ENCODE assay signal across 20 cellular contexts in genomic region chr16:15521390-15521757, GRCh38.
DNase-seq lines count a peak whose midpoint lies in the region; ATAC-seq and TF ChIP-seq lines count a peak whose summit lies in the region.
"Had no signal": no experiment of that assay in that cellular context is flagged by ENCODE, and none has a peak within 500 bp of the region (broad histone marks: within the 10 kb centered on the region; RNA-seq: fewer than 3 reads in every experiment).

No MANE protein-coding gene starts in this region.

- TF ChIP-seq EP300 in esophagus muscularis mucosa (IDR thresholded peaks at IDR 0.05) (no peak), upper lobe of left lung (IDR thresholded peaks at IDR 0.05) (no peak)

- intact Hi-C loops in left ventricle myocardium superior (cut with micrococcal nuclease) (no loop called here), esophagus muscularis mucosa (cut with DNase I) (no loop called here), lower leg skin (cut with DNase I; ENCODE audit: low total_unique reads) (no loop called here)

- TF ChIP-seq CTCF in cardiac muscle cell (IDR thresholded peaks at IDR 0.05; ENCODE audit: low read depth, low read length) (no peak), esophagus muscularis mucosa (IDR thresholded peaks at IDR 0.05) (no peak), upper lobe of left lung (IDR thresholded peaks at IDR 0.05) (no peak), lower leg skin (IDR thresholded peaks at IDR 0.05) (no peak)

- H3K4me3 ChIP-seq in cardiac muscle cell (no peak overlapping the region), esophagus muscularis mucosa (no peak overlapping the region), muscle layer of duodenum (ENCODE audit: low read depth in 1 of 2, low read length in 2 of 2) (no peak overlapping the region), upper lobe of left lung (no peak overlapping the region), lower leg skin (ENCODE audit: low read depth, poor library complexity, severe bottlenecking) (no peak overlapping the region)
- H3K4me3 ChIP-seq: GM23338, pancreas, SK-N-MC, skin epidermis, thyroid gland had no signal

- H3K4me1 ChIP-seq in cardiac muscle cell (ENCODE audit: low read depth) (no peaks in the 10 kb centered on the region), esophagus muscularis mucosa (peaks cover 13 to 71% (median 70%) of the 10 kb centered on the region in 4 donors), muscle layer of duodenum (ENCODE audit: control insufficient read depth in 1 of 2, insufficient read depth in 2 of 2, low read length in 2 of 2) (peaks cover 27 to 34% of the 10 kb centered on the region in 2 donors), upper lobe of left lung (peaks cover 42 to 52% (median 48%) of the 10 kb centered on the region in 4 donors)

- H3K9me3 ChIP-seq in cardiac muscle cell (ENCODE audit: low read depth) (no peaks in the 10 kb centered on the region), esophagus muscularis mucosa (peaks cover 0 to 4% (median 0%) of the 10 kb centered on the region in 4 donors), muscle layer of duodenum (ENCODE audit: control insufficient read depth in 1 of 2, low read length in 2 of 2) (no peaks in the 10 kb centered on the region), upper lobe of left lung (no peaks in the 10 kb centered on the region)
- H3K9me3 ChIP-seq: pancreas, thyroid gland had no signal

- H3K27me3 ChIP-seq in cardiac muscle cell (no peaks in the 10 kb centered on the region), esophagus muscularis mucosa (no peaks in the 10 kb centered on the region), muscle layer of duodenum (ENCODE audit: low read depth, low read length) (no peaks in the 10 kb centered on the region), upper lobe of left lung (no peaks in the 10 kb centered on the region)
- H3K27me3 ChIP-seq: pancreas, thyroid gland had no signal

- H3K27ac ChIP-seq in cardiac muscle cell (peak overlapping the region; percentile 12), esophagus muscularis mucosa (replicated peaks in 1 of 4) (peak overlapping the region; percentile 72 to 84 (median 78)), muscle layer of duodenum (ENCODE audit: low read length) (peak overlapping the region; percentile 7), upper lobe of left lung (peak overlapping the region in 3 of 4 donors; percentile 12 to 30 (median 24))
- H3K27ac ChIP-seq: pancreas, SK-N-MC, thyroid gland had no signal

- DNase-seq in cardiac muscle cell (ENCODE audit: low read depth in 1 of 2, low spot score in 1 of 2) (no peak), left ventricle myocardium superior (no peak), esophagus muscularis mucosa (ENCODE audit: extremely low spot score) (no peak), upper lobe of left lung (no peak), lower leg skin (ENCODE audit: low spot score in 2 of 2) (no peak), NCI-H1048 (lab: John Stamatoyannopoulos, UW) (no peak)
- DNase-seq: activated gamma-delta T cell treated with Interleukin-2 at 50 U/mL for 16 hours; C1 segment of cervical spinal cord; glutamatergic neuron; NCI-H1417; NCI-H748 treated with DMSO at 0.1 percent for 48 hours; pancreas; stimulated activated CD4-positive, alpha-beta T cell treated with anti-CD3 and anti-CD28 coated beads, Interleukin-4, amount 100 ng/mL, for 4 hours; stimulated activated CD8-positive, alpha-beta memory T cell treated with anti-CD3 and anti-CD28 coated beads, Interleukin-4, amount 100 ng/mL, for 48 hours; thyroid gland had no signal

- TF ChIP-seq POLR2A in esophagus muscularis mucosa (IDR thresholded peaks at IDR 0.05; ENCODE audit: low read depth), result no peak
- TF ChIP-seq POLR2A in upper lobe of left lung (IDR thresholded peaks at IDR 0.05), result no peak
- TF ChIP-seq POLR2A in lower leg skin (IDR thresholded peaks at IDR 0.05), result no peak

- H3K36me3 ChIP-seq in cardiac muscle cell (no peaks in the 10 kb centered on the region), esophagus muscularis mucosa (peaks cover 0 to 6% (median 0%) of the 10 kb centered on the region in 4 donors), muscle layer of duodenum (ENCODE audit: control insufficient read depth in 1 of 2, insufficient read depth in 2 of 2, low read length in 2 of 2) (peaks cover 0 to 4% of the 10 kb centered on the region in 2 donors), upper lobe of left lung (no peaks in the 10 kb centered on the region)
- H3K36me3 ChIP-seq: pancreas, thyroid gland had no signal

- ATAC-seq in left ventricle myocardium superior, result no peak
- ATAC-seq in upper lobe of left lung (ENCODE audit: low FRiP score in 2 of 2), result no peak
- ATAC-seq in GM18519 (IDR thresholded peaks at IDR 0.05; ENCODE audit: low FRiP score, unreplicated experiment), result no peak
- ATAC-seq: GM23338, pancreas had no signal

Comparison
In these comparisons a context has a peak if more than half of its experiments do, and no peak if none do; other contexts are left out.
1. H3K27ac ChIP-seq: peak in every context shown above with its lines; median percentile 78 in esophagus muscularis mucosa; 24 in upper lobe of left lung; 12 in cardiac muscle cell; 7 in muscle layer of duodenum.